In the genomic region with DNA sequence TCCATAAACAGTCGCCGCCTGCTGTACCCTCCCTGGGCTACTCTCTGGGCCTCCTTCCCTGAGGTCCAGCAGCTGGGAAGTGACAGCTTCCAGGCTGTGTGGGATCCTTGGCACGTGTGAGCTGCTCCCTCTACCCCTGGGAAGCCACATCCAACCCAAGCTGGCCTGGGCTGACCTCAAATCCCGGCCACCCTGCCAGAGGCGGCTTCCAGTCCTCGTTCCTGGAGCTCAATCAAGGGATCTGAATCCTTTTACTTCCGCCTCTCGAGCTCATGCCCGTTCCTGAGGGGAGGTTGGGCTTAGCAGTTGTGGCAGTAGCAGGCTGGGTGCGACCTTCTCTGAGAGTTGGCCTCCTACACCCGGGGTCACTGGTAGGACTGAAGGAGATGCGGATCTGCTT, we compare ENCODE assay signal across 13 cellular contexts.
"Had no signal": no experiment of that assay in that cellular context is flagged by ENCODE, and none has a peak within 500 bp of the region (broad histone marks: within the 10 kb centered on the region; RNA-seq: fewer than 3 reads in every experiment).

No MANE protein-coding gene starts in this region.

- H2AFZ ChIP-seq: parathyroid adenoma had no signal

- ATAC-seq: activated T-helper 17 cell treated with anti-CD3 and anti-CD28 coated beads, Interleukin-2, amount 50 U/mL, for 72 hours; gastrocnemius medialis; natural killer cell; stimulated activated naive CD8-positive, alpha-beta T cell treated with anti-CD3 and anti-CD28 coated beads, Interleukin-15, amount 100 ng/mL, for 72 hours had no signal

- H3K9me3 ChIP-seq: gastrocnemius medialis, suprapubic skin, transverse colon, vagina had no signal

- H3K9ac ChIP-seq: parathyroid adenoma had no signal

- H3K79me2 ChIP-seq: parathyroid adenoma had no signal

- DNase-seq: activated CD4-positive, alpha-beta T cell treated with anti-CD3 and anti-CD28 coated beads, Interleukin-2, amount 50 U/mL, for 4 hours; activated naive CD4-positive, alpha-beta T cell treated with anti-CD3 and anti-CD28 coated beads for 36 hours; central memory CD4-positive, alpha-beta T cell; erythroblast; gastrocnemius medialis; natural killer cell; stimulated activated naive CD8-positive, alpha-beta T cell treated with anti-CD3 and anti-CD28 coated beads, Interleukin-15, amount 100 ng/mL, for 72 hours; T-helper 2 cell; transverse colon had no signal

- H3K36me3 ChIP-seq: gastrocnemius medialis, suprapubic skin, transverse colon, vagina had no signal

- H3K27ac ChIP-seq: gastrocnemius medialis, parathyroid adenoma, suprapubic skin, transverse colon, vagina had no signal

- H3K4me1 ChIP-seq: gastrocnemius medialis, parathyroid adenoma, suprapubic skin, vagina had no signal

- H3K4me3 ChIP-seq: gastrocnemius medialis, suprapubic skin, transverse colon, vagina had no signal

- H3K27me3 ChIP-seq: gastrocnemius medialis, suprapubic skin, transverse colon, vagina had no signal
